Comparison of ENCODE assay signal across 36 cellular contexts in genomic region chr13:113140677-113141590, GRCh38. TPM values are rescaled to one million over a fixed set of nuclear protein-coding genes. Genes with fewer than 3 reads are reported as not detected.
DNase-seq lines count a peak whose midpoint lies in the region; ATAC-seq and TF ChIP-seq lines count a peak whose summit lies in the region.
"Had no signal": no experiment of that assay in that cellular context is flagged by ENCODE, and none has a peak within 500 bp of the region (broad histone marks: within the 10 kb centered on the region; RNA-seq: fewer than 3 reads in every experiment).

No MANE protein-coding gene starts in this region.

- no peak overlapping the region for H3K27ac Mint-ChIP-seq in activated T-cell treated with anti-CD3 and anti-CD28 coated beads, Interleukin-2, amount 50 U/mL, for 24 hours
- H3K27ac Mint-ChIP-seq in type B pancreatic cell = no peak overlapping the region
- H3K27ac Mint-ChIP-seq: activated naive CD8-positive, alpha-beta T cell; activated T-helper 17 cell treated with anti-CD3 and anti-CD28 coated beads, Interleukin-2, amount 50 U/mL, for 72 hours; CD4-positive, alpha-beta memory T cell; effector memory CD8-positive, alpha-beta T cell; natural killer cell treated with Interleukin-12 subunit alpha and Interleukin-12 subunit beta and Interleukin-15 and Interleukin-18, amount 100 ng/mL, for 72 hours; stimulated activated naive B cell treated with anti-CD40 and anti-IgM and Interleukin-4, amounts not matched to agents 10 μg/mL and 1 μg/mL and 100 μg/mL, for 72 hours had no signal

- H3K9me3 ChIP-seq in lower lobe of right lung = no peaks in the 10 kb centered on the region
- H3K9me3 ChIP-seq: mucosa of descending colon had no signal

- no peaks in the 10 kb centered on the region for H3K36me3 ChIP-seq in lower lobe of right lung

- intact Hi-C loops in lower lobe of right lung (cut with DNase I) = no loop called here

- TF ChIP-seq CTCF in coronary artery (IDR thresholded peaks at IDR 0.05) (no peak), lower lobe of right lung (IDR thresholded peaks at IDR 0.05) (no peak), type B pancreatic cell (conservative IDR thresholded peaks at IDR 0.05) (no peak), foreskin keratinocyte (conservative IDR thresholded peaks at IDR 0.05) (no peak), GM20000 (IDR thresholded peaks at IDR 0.05; ENCODE audit: extremely low read depth, missing control alignments) (no peak)

- H3K27me3 Mint-ChIP-seq in activated T-cell treated with anti-CD3 and anti-CD28 coated beads, Interleukin-2, amount 50 U/mL, for 24 hours = no peaks in the 10 kb centered on the region
- peaks cover 9% of the 10 kb centered on the region for H3K27me3 Mint-ChIP-seq in type B pancreatic cell
- H3K27me3 Mint-ChIP-seq: activated naive CD8-positive, alpha-beta T cell; activated T-helper 17 cell treated with anti-CD3 and anti-CD28 coated beads, Interleukin-2, amount 50 U/mL, for 72 hours had no signal

- H3K36me3 Mint-ChIP-seq in activated T-cell treated with anti-CD3 and anti-CD28 coated beads, Interleukin-2, amount 50 U/mL, for 24 hours (ENCODE audit: low read depth) = no peaks in the 10 kb centered on the region
- H3K36me3 Mint-ChIP-seq in type B pancreatic cell = no peaks in the 10 kb centered on the region
- H3K36me3 Mint-ChIP-seq: activated naive CD8-positive, alpha-beta T cell; CD4-positive, alpha-beta memory T cell; natural killer cell treated with Interleukin-12 subunit alpha and Interleukin-12 subunit beta and Interleukin-15 and Interleukin-18, amount 100 ng/mL, for 72 hours; stimulated activated naive B cell treated with anti-CD40 and anti-IgM and Interleukin-4, amounts not matched to agents 10 μg/mL and 1 μg/mL and 100 μg/mL, for 72 hours had no signal

- H3K4me3 Mint-ChIP-seq in activated T-cell treated with anti-CD3 and anti-CD28 coated beads, Interleukin-2, amount 50 U/mL, for 24 hours = no peak overlapping the region
- no peak overlapping the region for H3K4me3 Mint-ChIP-seq in type B pancreatic cell
- H3K4me3 Mint-ChIP-seq: activated naive CD8-positive, alpha-beta T cell; activated T-helper 17 cell treated with anti-CD3 and anti-CD28 coated beads, Interleukin-2, amount 50 U/mL, for 72 hours; CD4-positive, alpha-beta memory T cell; effector memory CD8-positive, alpha-beta T cell; natural killer cell treated with Interleukin-12 subunit alpha and Interleukin-12 subunit beta and Interleukin-15 and Interleukin-18, amount 100 ng/mL, for 72 hours; stimulated activated naive B cell treated with anti-CD40 and anti-IgM and Interleukin-4, amounts not matched to agents 10 μg/mL and 1 μg/mL and 100 μg/mL, for 72 hours had no signal

- H3K27me3 ChIP-seq in lower lobe of right lung (ENCODE audit: low read depth) = no peaks in the 10 kb centered on the region
- H3K27me3 ChIP-seq in foreskin keratinocyte = peaks cover 16% of the 10 kb centered on the region

- peak in 1 of 2 donors; percentile 34 for ATAC-seq in lower lobe of right lung
- ATAC-seq in foreskin keratinocyte = no peak
- ATAC-seq: activated CD4-positive, CD25-positive, alpha-beta regulatory T cell treated with anti-CD3 and anti-CD28 coated beads, Interleukin-2, amount 50 U/mL, for 24 hours; activated T-helper 17 cell treated with anti-CD3 and anti-CD28 coated beads, Interleukin-2, amount 50 U/mL, for 72 hours; effector memory CD8-positive, alpha-beta T cell; mucosa of descending colon; natural killer cell treated with Interleukin-12 subunit alpha and Interleukin-12 subunit beta and Interleukin-15 and Interleukin-18, amount 100 ng/mL, for 72 hours; stimulated activated naive B cell treated with anti-CD40 and anti-IgM and Interleukin-4, amounts not matched to agents 10 μg/mL and 1 μg/mL and 100 μg/mL, for 72 hours had no signal

- H3K4me3 ChIP-seq in coronary artery (no peak overlapping the region), lower lobe of right lung (no peak overlapping the region)
- H3K4me3 ChIP-seq: mucosa of descending colon had no signal

- DNase-seq in activated T-cell treated with anti-CD3 and anti-CD28 coated beads, Interleukin-2, amount 50 U/mL, for 24 hours = peak; percentile 21
- DNase-seq in activated T-cell treated with anti-CD3 and anti-CD28 coated beads for 4 hours = no peak
- DNase-seq in coronary artery (ENCODE audit: low spot score) = peak; percentile 65
- peak; percentile 35 for DNase-seq in lower lobe of right lung
- DNase-seq in type B pancreatic cell (ENCODE audit: extremely low spot score, unreplicated experiment) = peak; percentile 64
- no peak for DNase-seq in foreskin keratinocyte
- DNase-seq in cortex of kidney (lab: John Stamatoyannopoulos, UW) = no peak
- DNase-seq in GM20000 (ENCODE audit: low spot score) = no peak
- DNase-seq: activated CD4-positive, alpha-beta T cell treated with anti-CD3 and anti-CD28 coated beads, Interleukin-2, amount 50 U/mL, for 48 hours; AML-193; CD4-positive, alpha-beta memory T cell; DMS 273 treated with DMSO at 0.1 percent for 48 hours; effector memory CD8-positive, alpha-beta T cell; EL; erythroblast; HCEC 1CT; mucosa of descending colon; NCI-H1417 treated with DMSO at 0.1 percent for 48 hours; NCI-H2029 treated with DMSO at 0.1 percent for 48 hours; NCI-H2227 treated with DMSO at 0.1 percent for 48 hours; NCI-H526; NK-92 treated with Interleukin-12 subunit alpha and Interleukin-12 subunit beta, amount 100 ng/mL, for 24 hours; stimulated activated naive B cell treated with anti-CD40 and anti-IgM and Interleukin-4, amounts not matched to agents 10 μg/mL and 1 μg/mL and 100 μg/mL, for 72 hours; T-helper 2 cell had no signal

- no peaks in the 10 kb centered on the region for H3K9me3 Mint-ChIP-seq in activated T-cell treated with anti-CD3 and anti-CD28 coated beads, Interleukin-2, amount 50 U/mL, for 24 hours
- no peaks in the 10 kb centered on the region for H3K9me3 Mint-ChIP-seq in type B pancreatic cell
- H3K9me3 Mint-ChIP-seq: activated T-helper 17 cell treated with anti-CD3 and anti-CD28 coated beads, Interleukin-2, amount 50 U/mL, for 72 hours; effector memory CD8-positive, alpha-beta T cell; natural killer cell treated with Interleukin-12 subunit alpha and Interleukin-12 subunit beta and Interleukin-15 and Interleukin-18, amount 100 ng/mL, for 72 hours; stimulated activated naive B cell treated with anti-CD40 and anti-IgM and Interleukin-4, amounts not matched to agents 10 μg/mL and 1 μg/mL and 100 μg/mL, for 72 hours had no signal

- H3K27ac ChIP-seq in coronary artery = no peak overlapping the region
- H3K27ac ChIP-seq in lower lobe of right lung = no peak overlapping the region
- H3K27ac ChIP-seq in foreskin keratinocyte = no peak overlapping the region

- H3K4me1 ChIP-seq in lower lobe of right lung (no peaks in the 10 kb centered on the region), foreskin keratinocyte (no peaks in the 10 kb centered on the region)

- H3K4me1 Mint-ChIP-seq in activated T-cell treated with anti-CD3 and anti-CD28 coated beads, Interleukin-2, amount 50 U/mL, for 24 hours (ENCODE audit: low read depth) = peaks cover 6% of the 10 kb centered on the region
- no peaks in the 10 kb centered on the region for H3K4me1 Mint-ChIP-seq in type B pancreatic cell (ENCODE audit: unreplicated experiment)
- H3K4me1 Mint-ChIP-seq: CD4-positive, alpha-beta memory T cell had no signal

RNA-seq across cellular contexts. Expression of gene PROZ, which starts 17.5 kb away (rescaled TPM):
- total RNA-seq in lower lobe of right lung = not detected
- not detected in 2 replicates for total RNA-seq in type B pancreatic cell (ENCODE audit: low replicate concordance)
- not detected in 2 replicates for total RNA-seq in foreskin keratinocyte
- not detected in 2 replicates for polyA plus RNA-seq in foreskin keratinocyte
- total RNA-seq: bronchial epithelial cell; CD4-positive, alpha-beta memory T cell; LHCN-M2; lower leg skin; mucosa of descending colon; natural killer cell treated with Interleukin-12 subunit alpha and Interleukin-12 subunit beta and Interleukin-15 and Interleukin-18, amount 100 ng/mL, for 72 hours; omental fat pad; skeletal muscle tissue; urinary bladder had no signal
- polyA plus RNA-seq: keratinocyte, urinary bladder had no signal

RNA-seq across cellular contexts. Expression of gene F10, which starts 18.3 kb away (rescaled TPM):
- total RNA-seq in lower lobe of right lung (8.9 TPM), type B pancreatic cell (ENCODE audit: low replicate concordance) (34.4 and 53.6 TPM in 2 replicates), foreskin keratinocyte (not detected in 2 replicates)
- not detected in 2 replicates for polyA plus RNA-seq in foreskin keratinocyte
- total RNA-seq: CD4-positive, alpha-beta memory T cell; natural killer cell treated with Interleukin-12 subunit alpha and Interleukin-12 subunit beta and Interleukin-15 and Interleukin-18, amount 100 ng/mL, for 72 hours had no signal
- polyA plus RNA-seq: CD4-positive, alpha-beta memory T cell; keratinocyte had no signal

RNA-seq across cellular contexts. Expression of gene F7, which starts 35.3 kb away (rescaled TPM):
- total RNA-seq in lower lobe of right lung = not detected
- total RNA-seq in type B pancreatic cell (ENCODE audit: low replicate concordance) = 3.0 and 5.3 TPM in 2 replicates
- not detected in 2 replicates for total RNA-seq in foreskin keratinocyte
- polyA plus RNA-seq in foreskin keratinocyte = not detected in 2 replicates
- total RNA-seq: bronchial epithelial cell; CD4-positive, alpha-beta memory T cell; fibroblast of villous mesenchyme; LHCN-M2; natural killer cell treated with Interleukin-12 subunit alpha and Interleukin-12 subunit beta and Interleukin-15 and Interleukin-18, amount 100 ng/mL, for 72 hours had no signal
- polyA plus RNA-seq: CD4-positive, alpha-beta memory T cell; keratinocyte had no signal

Comparison
In these comparisons a context has a peak if more than half of its experiments do, and no peak if none do; other contexts are left out.
1. DNase-seq: peak in activated T-cell treated with anti-CD3 and anti-CD28 coated beads, Interleukin-2, amount 50 U/mL, for 24 hours (single experiment), coronary artery (single experiment), lower lobe of right lung (single experiment) and type B pancreatic cell (single experiment); none in activated T-cell treated with anti-CD3 and anti-CD28 coated beads for 4 hours (single experiment), foreskin keratinocyte (0 of 2), cortex of kidney (single experiment) and GM20000 (single experiment).